16 cellular contexts compared by ENCODE assay signal in the genomic region with DNA sequence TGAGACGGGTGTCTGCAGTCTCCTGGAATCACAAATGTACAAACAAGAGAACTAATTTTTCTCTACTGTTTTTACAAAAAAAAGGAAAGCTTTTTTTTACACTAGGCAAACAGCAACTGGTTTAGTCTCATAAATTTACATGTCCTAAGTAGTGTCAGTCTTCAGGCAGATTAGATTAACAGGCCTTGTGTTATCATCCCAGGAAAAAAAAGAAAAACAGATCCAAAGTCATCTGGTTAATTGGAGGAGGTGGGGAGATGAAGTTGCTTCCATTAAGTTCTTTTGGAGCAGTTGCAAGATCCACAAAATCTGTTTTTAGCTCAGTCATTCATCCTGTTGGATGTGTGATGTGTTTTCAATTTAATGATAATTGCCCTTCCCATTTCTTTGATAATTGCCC.
"Had no signal": no experiment of that assay in that cellular context is flagged by ENCODE, and none has a peak within 500 bp of the region (broad histone marks: within the 10 kb centered on the region; RNA-seq: fewer than 3 reads in every experiment).

No MANE protein-coding gene starts in this region.

- H3K4me3 Mint-ChIP-seq: activated CD8-positive, alpha-beta memory T cell treated with anti-CD3 and anti-CD28 coated beads, Interleukin-2, amount 10 ng/mL, durations not matched to agents 7 days and 5 days; activated naive CD4-positive, alpha-beta T cell treated with anti-CD3 and anti-CD28 coated beads, Interleukin-2, amount 50 U/mL, for 24 hours; activated T-cell treated with anti-CD3 and anti-CD28 coated beads, Interleukin-2, amount 50 U/mL, for 24 hours; central memory CD8-positive, alpha-beta T cell; naive thymus-derived CD8-positive, alpha-beta T cell had no signal

- H3K36me3 Mint-ChIP-seq: activated CD8-positive, alpha-beta memory T cell treated with anti-CD3 and anti-CD28 coated beads, Interleukin-2, amount 10 ng/mL, durations not matched to agents 7 days and 5 days; activated naive CD4-positive, alpha-beta T cell treated with anti-CD3 and anti-CD28 coated beads, Interleukin-2, amount 50 U/mL, for 24 hours; naive thymus-derived CD8-positive, alpha-beta T cell had no signal

- FAIRE-seq: keratinocyte had no signal

- H3K27me3 Mint-ChIP-seq: activated CD8-positive, alpha-beta memory T cell treated with anti-CD3 and anti-CD28 coated beads, Interleukin-2, amount 10 ng/mL, durations not matched to agents 7 days and 5 days; activated naive CD4-positive, alpha-beta T cell treated with anti-CD3 and anti-CD28 coated beads, Interleukin-2, amount 50 U/mL, for 24 hours; activated T-cell treated with anti-CD3 and anti-CD28 coated beads, Interleukin-2, amount 50 U/mL, for 24 hours; central memory CD8-positive, alpha-beta T cell had no signal

- H3K27ac Mint-ChIP-seq: activated CD8-positive, alpha-beta memory T cell treated with anti-CD3 and anti-CD28 coated beads, Interleukin-2, amount 10 ng/mL, durations not matched to agents 7 days and 5 days; activated naive CD4-positive, alpha-beta T cell treated with anti-CD3 and anti-CD28 coated beads, Interleukin-2, amount 50 U/mL, for 24 hours; activated T-cell treated with anti-CD3 and anti-CD28 coated beads, Interleukin-2, amount 50 U/mL, for 24 hours; naive thymus-derived CD8-positive, alpha-beta T cell had no signal

- H3K4me1 Mint-ChIP-seq: activated CD8-positive, alpha-beta memory T cell treated with anti-CD3 and anti-CD28 coated beads, Interleukin-2, amount 10 ng/mL, durations not matched to agents 7 days and 5 days; activated naive CD4-positive, alpha-beta T cell treated with anti-CD3 and anti-CD28 coated beads, Interleukin-2, amount 50 U/mL, for 24 hours; central memory CD8-positive, alpha-beta T cell; naive thymus-derived CD8-positive, alpha-beta T cell had no signal

- H3K4me1 ChIP-seq: testis had no signal

- H3K27ac ChIP-seq: epithelial cell of prostate, gastrocnemius medialis, testis had no signal

- H3K36me3 ChIP-seq: gastrocnemius medialis had no signal

- H3K9me3 ChIP-seq: gastrocnemius medialis, testis had no signal

- ATAC-seq: activated CD4-positive, CD25-positive, alpha-beta regulatory T cell treated with anti-CD3 and anti-CD28 coated beads, Interleukin-2, amount 50 U/mL, for 24 hours; activated CD8-positive, alpha-beta memory T cell treated with anti-CD3 and anti-CD28 coated beads, Interleukin-2, amount 10 ng/mL, durations not matched to agents 7 days and 5 days; gastrocnemius medialis; naive thymus-derived CD8-positive, alpha-beta T cell; stimulated activated naive CD8-positive, alpha-beta T cell treated with anti-CD3 and anti-CD28 coated beads, Interleukin-15, Interleukin-2, amounts not matched to agents 100 U/mL and 50 U/mL, for 24 hours had no signal

- H3K9me3 Mint-ChIP-seq: activated naive CD4-positive, alpha-beta T cell treated with anti-CD3 and anti-CD28 coated beads, Interleukin-2, amount 50 U/mL, for 24 hours; activated T-cell treated with anti-CD3 and anti-CD28 coated beads, Interleukin-2, amount 50 U/mL, for 24 hours had no signal

- DNase-seq: activated CD4-positive, alpha-beta T cell treated with anti-CD3 and anti-CD28 coated beads, Interleukin-2, amount 50 U/mL, for 4 hours; activated CD8-positive, alpha-beta memory T cell treated with anti-CD3 and anti-CD28 coated beads, Interleukin-2, amount 10 ng/mL, durations not matched to agents 7 days and 5 days; activated effector memory CD4-positive, alpha-beta T cell treated with Interleukin-2 at 50 U/mL for 16 hours; activated T-cell treated with anti-CD3 and anti-CD28 coated beads, Interleukin-2, amount 50 U/mL, for 24 hours; effector memory CD4-positive, alpha-beta T cell; gastrocnemius medialis; naive thymus-derived CD8-positive, alpha-beta T cell; stimulated activated CD4-positive, alpha-beta T cell treated with anti-CD3 and anti-CD28 coated beads, Interleukin-4, amount 100 ng/mL, for 1 hour; stimulated activated CD8-positive, alpha-beta memory T cell treated with anti-CD3 and anti-CD28 coated beads, Interleukin-4, amount 100 ng/mL, for 48 hours; stimulated activated naive CD8-positive, alpha-beta T cell treated with anti-CD3 and anti-CD28 coated beads, Interleukin-15, Interleukin-2, amounts not matched to agents 100 U/mL and 50 U/mL, for 24 hours; testis had no signal

- H3K27me3 ChIP-seq: gastrocnemius medialis, testis had no signal

- H3K4me3 ChIP-seq: gastrocnemius medialis, testis had no signal
